21 cellular contexts compared by ENCODE assay signal in the genomic region with DNA sequence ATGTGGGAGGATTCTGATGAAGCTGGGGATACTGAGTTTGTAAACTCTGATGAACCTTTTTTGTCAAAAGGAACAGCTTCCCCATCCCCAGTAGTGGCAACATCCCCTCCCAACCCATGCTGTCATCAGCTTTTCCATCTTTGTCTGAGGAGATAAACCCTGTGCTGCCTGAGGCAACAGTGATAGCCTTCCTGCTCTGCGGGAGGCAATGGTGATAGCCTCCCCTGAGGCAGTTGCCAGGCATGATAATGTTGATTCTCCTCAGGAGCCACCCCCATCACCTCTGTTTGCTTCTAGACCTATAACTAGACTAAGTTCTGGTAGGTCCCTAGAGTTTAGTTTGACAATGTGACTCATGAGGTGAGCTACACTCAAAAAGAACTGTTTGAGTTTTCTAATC.
"Had no signal": no experiment of that assay in that cellular context is flagged by ENCODE, and none has a peak within 500 bp of the region (broad histone marks: within the 10 kb centered on the region; RNA-seq: fewer than 3 reads in every experiment).

No MANE protein-coding gene starts in this region.

- H3K36me3 ChIP-seq: esophagus squamous epithelium, gastroesophageal sphincter, heart right ventricle, left lung, lower lobe of right lung had no signal

- H3K27me3 ChIP-seq: dorsolateral prefrontal cortex, esophagus squamous epithelium, foreskin keratinocyte, gastroesophageal sphincter, heart right ventricle, left lung had no signal

- H3K27ac ChIP-seq: coronary artery, dorsolateral prefrontal cortex, epithelial cell of prostate, esophagus squamous epithelium, foreskin keratinocyte, gastroesophageal sphincter, heart right ventricle, left lung, lower lobe of right lung had no signal

- H3K4me1 Mint-ChIP-seq: naive thymus-derived CD4-positive, alpha-beta T cell had no signal

- DNase-seq: dermis blood vessel endothelial cell; dorsolateral prefrontal cortex; effector CD4-positive, alpha-beta T cell; effector memory CD4-positive, alpha-beta T cell; erythroblast; esophagus squamous epithelium; foreskin keratinocyte; glutamatergic neuron; head of caudate nucleus; heart right ventricle; hippocampal formation; left cardiac atrium; left lung; left ventricle myocardium superior; lower lobe of right lung; mesenchymal stem cell; midbrain; naive thymus-derived CD4-positive, alpha-beta T cell had no signal

- H3K36me3 Mint-ChIP-seq: naive thymus-derived CD4-positive, alpha-beta T cell had no signal

- H3K27me3 Mint-ChIP-seq: naive thymus-derived CD4-positive, alpha-beta T cell had no signal

- H3K4me3 Mint-ChIP-seq: naive thymus-derived CD4-positive, alpha-beta T cell had no signal

- H3K4me3 ChIP-seq: coronary artery, dorsolateral prefrontal cortex, esophagus squamous epithelium, gastroesophageal sphincter, heart right ventricle, left lung, lower lobe of right lung had no signal

- H3K27ac Mint-ChIP-seq: naive thymus-derived CD4-positive, alpha-beta T cell had no signal

- H3K4me1 ChIP-seq: esophagus squamous epithelium, foreskin keratinocyte, gastroesophageal sphincter, heart right ventricle, left lung, lower lobe of right lung had no signal
